In genomic region chr7:51210766-51211165, GRCh38 we compare ENCODE assay signal across 24 cellular contexts.
DNase-seq lines count a peak whose midpoint lies in the region; FAIRE-seq and TF ChIP-seq lines count a peak whose summit lies in the region.
"Had no signal": no experiment of that assay in that cellular context is flagged by ENCODE, and none has a peak within 500 bp of the region (broad histone marks: within the 10 kb centered on the region; RNA-seq: fewer than 3 reads in every experiment).

No MANE protein-coding gene starts in this region.

- no peak for FAIRE-seq in H54 (lab: Jason Lieb, UNC)
- FAIRE-seq: A204.1, D721Med, GM12878, GM19239, H1 had no signal

- DNase-seq in NCI-H748 (lab: John Stamatoyannopoulos, UW; ENCODE audit: unreplicated experiment) (peak; percentile 16), NCI-H748 treated with DMSO at 0.1 percent for 48 hours (lab: John Stamatoyannopoulos, UW) (no peak), D341Med (ENCODE audit: low spot score) (peak; percentile 4), substantia nigra (lab: John Stamatoyannopoulos, UW) (peak in 2 of 49 donors; percentile 21 to 29), C1 segment of cervical spinal cord (lab: John Stamatoyannopoulos, UW) (no peak), H54 (ENCODE audit: insufficient read length, low spot score) (no peak)
- no peak for DNase-seq in activated CD4-positive, alpha-beta T cell treated with anti-CD3 and anti-CD28 coated beads, Interleukin-2, amount 50 U/mL, for 1 hour
- DNase-seq: AML-193; BE2C; CD4-positive, alpha-beta memory T cell; COR-L47; DMS 273 treated with DMSO at 0.1 percent for 48 hours; DMS79; EL; GDM1; GM23248; H9 had no signal

- no peak for TF ChIP-seq POLR2A in H54 (IDR thresholded peaks at IDR 0.05; ENCODE audit: low read depth, low read length)

- peak overlapping the region; percentile 58 for H3K27ac ChIP-seq in substantia nigra (ENCODE audit: low read depth, low read length, poor library complexity, severe bottlenecking)
- H3K27ac ChIP-seq: 22Rv1; BLaER1 treated with 17β-estradiol and CSF1 and Interleukin-3, amounts not matched to agents 10 nM and 100 nM; GM23248 had no signal

Comparison
In these comparisons a context has a peak if more than half of its experiments do, and no peak if none do; other contexts are left out.
1. DNase-seq: peak in NCI-H748 (single experiment) and D341Med (single experiment); none in NCI-H748 treated with DMSO at 0.1 percent for 48 hours (single experiment), activated CD4-positive, alpha-beta T cell treated with anti-CD3 and anti-CD28 coated beads, Interleukin-2, amount 50 U/mL, for 1 hour (single experiment), C1 segment of cervical spinal cord (0 of 14) and H54 (single experiment).